In the genomic region with DNA sequence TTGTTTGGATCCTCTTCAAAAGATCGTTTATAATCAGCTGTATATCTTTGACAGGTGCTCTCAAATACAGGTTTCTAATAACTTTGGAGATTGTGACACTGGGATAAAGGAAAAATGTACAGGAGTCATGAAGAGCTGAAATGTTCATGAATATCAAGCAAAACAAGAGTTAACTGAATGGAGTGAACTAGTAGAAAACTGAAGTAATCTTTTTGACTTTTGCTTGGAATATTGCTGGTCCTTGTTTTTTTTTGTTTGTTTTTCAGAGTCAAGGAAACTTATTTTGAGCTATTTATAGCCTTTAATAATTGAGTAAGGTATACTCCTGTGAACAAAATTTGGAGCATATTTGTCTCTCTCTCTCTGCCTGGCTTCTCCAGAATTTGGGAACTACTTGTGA, we compare ENCODE assay signal across 27 cellular contexts. TPM values are rescaled to one million over a fixed set of nuclear protein-coding genes. Genes with fewer than 3 reads are reported as not detected.
DNase-seq lines count a peak whose midpoint lies in the region; ATAC-seq, FAIRE-seq and TF ChIP-seq lines count a peak whose summit lies in the region.
"Had no signal": no experiment of that assay in that cellular context is flagged by ENCODE, and none has a peak within 500 bp of the region (broad histone marks: within the 10 kb centered on the region; RNA-seq: fewer than 3 reads in every experiment).

No MANE protein-coding gene starts in this region.

- DNase-seq in ELR (ENCODE audit: low read depth) (peak; percentile 2), GM19239 (ENCODE audit: insufficient read length, low spot score) (no peak), adipocyte (ENCODE audit: low read depth) (no peak), myocyte (ENCODE audit: low read depth) (peak; percentile 6), brain microvascular endothelial cell (no peak), A172 (ENCODE audit: low spot score) (no peak)
- DNase-seq: DMS153; GDM1; IMR-90; KG1; MM.1S; NCI-H1048; NCI-H1417; NCI-H1694; NCI-H2081; NCI-H446 treated with DMSO at 0.1 percent for 48 hours; NCI-H526; NCI-H82; NK-92 treated with Interleukin-12 subunit alpha and Interleukin-12 subunit beta, amount 100 ng/mL, for 24 hours; PC-9; SJCRH30 had no signal

- H3K4me3 ChIP-seq in adipocyte (ENCODE audit: low read length) = peak overlapping the region; percentile 33
- no peak overlapping the region for H3K4me3 ChIP-seq in brain microvascular endothelial cell (ENCODE audit: low read depth, low read length)
- H3K4me3 ChIP-seq: PC-9, SJCRH30 had no signal

- H3K9ac ChIP-seq in adipocyte (ENCODE audit: low read length) = no peak overlapping the region

- H3K27ac ChIP-seq in brain microvascular endothelial cell = no peak overlapping the region
- H3K27ac ChIP-seq: C4-2B, PC-9, SJCRH30 had no signal

- FAIRE-seq in GM19239 (lab: Jason Lieb, UNC) = peak; percentile 71
- FAIRE-seq: GM12891 had no signal

- no peaks in the 10 kb centered on the region for H3K4me1 ChIP-seq in adipocyte (ENCODE audit: control insufficient read depth, insufficient read depth, low read length)
- H3K4me1 ChIP-seq: SJCRH30 had no signal

- no peaks in the 10 kb centered on the region for H3K27me3 ChIP-seq in adipocyte (replicated peaks; ENCODE audit: control insufficient read depth, insufficient read depth, low read length)
- no peaks in the 10 kb centered on the region for H3K27me3 ChIP-seq in brain microvascular endothelial cell (replicated peaks)
- H3K27me3 ChIP-seq: SJCRH30 had no signal

- no peak for ATAC-seq in GM18498 (IDR thresholded peaks at IDR 0.05; ENCODE audit: unreplicated experiment)
- ATAC-seq: HCT116, Right ventricle myocardium inferior, SK-N-SH treated with all-trans-retinoic acid at 6 μM for 48 hours had no signal

- in situ Hi-C loops in brain microvascular endothelial cell (cut with HindIII; ENCODE audit: low pct_ligation_motif_present, low sequenced_read_pairs) = no loop called here

- peaks cover 53% of the 10 kb centered on the region for H3K9me3 ChIP-seq in adipocyte (ENCODE audit: control insufficient read depth, low read length)

- H3K36me3 ChIP-seq in adipocyte (ENCODE audit: control insufficient read depth, insufficient read depth, low read length, severe bottlenecking) = peaks cover 92% of the 10 kb centered on the region
- peaks cover 44% of the 10 kb centered on the region for H3K36me3 ChIP-seq in brain microvascular endothelial cell (replicated peaks)

- no peak for TF ChIP-seq CTCF in brain microvascular endothelial cell (IDR thresholded peaks at IDR 0.05; ENCODE audit: low read depth, low read length, missing control alignments)

RNA-seq across cellular contexts. Expression of a gene that starts 25.3 kb away (rescaled TPM):
- 21.6 and 34.5 TPM in 2 replicates for total RNA-seq in myocyte
- polyA plus RNA-seq in myocyte (2012) = 29.8 TPM
- total RNA-seq in A172 (2014; rRNA removed; shearing (Covaris generic)) = 37.6 and 40.4 TPM in 2 replicates

RNA-seq across cellular contexts. Expression of a gene that starts 32.0 kb away (rescaled TPM):
- 16.8 and 17.3 TPM in 2 replicates for total RNA-seq in myocyte
- polyA plus RNA-seq in myocyte (2012) = 7.5 TPM
- total RNA-seq in A172 (2014; rRNA removed; shearing (Covaris generic)) = 34.2 and 37.2 TPM in 2 replicates

Comparison
In these comparisons a context has a peak if more than half of its experiments do, and no peak if none do; other contexts are left out.
1. DNase-seq: peak in ELR (single experiment) and myocyte (single experiment); none in GM19239 (single experiment), adipocyte (single experiment), brain microvascular endothelial cell (single experiment) and A172 (single experiment).